ENCODE assay signal across 8 cellular contexts in the genomic region with DNA sequence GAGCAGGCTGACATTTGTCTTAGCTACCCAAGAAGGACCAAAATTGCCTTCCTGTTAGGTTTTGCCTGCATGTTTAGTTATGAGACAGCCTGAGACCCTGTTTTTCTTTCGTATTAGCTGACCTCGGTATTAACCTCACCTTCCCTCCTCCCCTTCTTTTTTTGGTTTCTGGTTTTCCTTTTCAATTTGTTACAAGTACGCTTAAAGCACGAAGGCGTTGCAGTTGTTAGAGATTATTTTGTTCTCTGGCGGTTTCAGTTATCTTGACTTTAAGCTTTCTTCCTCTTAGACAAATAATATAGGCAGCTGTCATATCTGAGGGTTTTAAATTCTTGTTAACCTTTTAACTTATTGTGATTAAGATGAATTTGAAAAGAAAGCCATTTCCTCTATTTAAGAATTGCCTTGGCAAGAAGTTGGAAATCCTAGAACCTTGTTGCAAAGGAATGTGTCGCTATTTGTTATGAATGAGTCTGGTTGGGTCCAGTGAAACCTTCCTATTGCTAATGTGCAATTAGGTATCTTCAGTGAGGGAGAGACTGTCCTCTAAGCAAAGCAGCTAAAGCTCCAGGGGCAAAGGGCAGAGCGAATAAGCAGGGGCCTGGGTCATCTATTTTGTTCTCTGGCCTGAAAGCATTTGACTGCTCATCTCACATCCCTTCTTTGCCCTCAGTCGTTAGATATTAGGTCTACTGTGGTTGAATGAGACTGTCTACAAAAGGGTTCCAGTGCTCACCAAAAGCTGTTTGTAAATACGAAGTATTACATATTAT. TPM values are rescaled to one million over a fixed set of nuclear protein-coding genes. Genes with fewer than 3 reads are reported as not detected.
DNase-seq lines count a peak whose midpoint lies in the region; ATAC-seq and TF ChIP-seq lines count a peak whose summit lies in the region.

No MANE protein-coding gene starts in this region.

- H2BK5ac ChIP-seq in IMR-90 (ENCODE audit: low read depth, low read length, poor library complexity, severe bottlenecking), result peak overlapping the region; percentile 53

- peak overlapping the region; percentile 7; the same call in 1 of the 2 replicates for H2BK120ac ChIP-seq in IMR-90 (ENCODE audit: low read depth, low read length)

- H3K9me1 ChIP-seq in IMR-90 (ENCODE audit: insufficient read depth, low read length), result peaks cover 20% of the 10 kb centered on the region

- no peaks in the 10 kb centered on the region for H3K9me3 ChIP-seq in BLaER1 treated with 17β-estradiol and CSF1 and Interleukin-3, amounts not matched to agents 10 nM and 100 nM (replicated peaks in 1 of 11)
- no peaks in the 10 kb centered on the region for H3K9me3 ChIP-seq in IMR-90 (ENCODE audit: control insufficient read depth, insufficient read depth, low read length)
- no peaks in the 10 kb centered on the region for H3K9me3 ChIP-seq in effector memory CD4-positive, alpha-beta T cell (ENCODE audit: control insufficient read depth, low read length)

- DNase-seq in IMR-90 (peak; percentile 20), NCI-H69 (lab: John Stamatoyannopoulos, UW) (no peak), COLO668 (lab: John Stamatoyannopoulos, UW; ENCODE audit: unreplicated experiment) (no peak), NCI-H1436 treated with DMSO at 0.1 percent for 48 hours (lab: John Stamatoyannopoulos, UW) (no peak)
- DNase-seq in effector memory CD4-positive, alpha-beta T cell, result no peak

- intact Hi-C loops in IMR-90 (cut with micrococcal nuclease), result loop anchor here (5.0 kb wide), 1 partner anchor 34 kb away; no protein-coding TSS in a partner anchor

- ATAC-seq in IMR-90 (ENCODE audit: low read depth) (no peak), HG02588 (IDR thresholded peaks at IDR 0.05; ENCODE audit: unreplicated experiment) (no peak)

- no peaks in the 10 kb centered on the region for H3K36me3 ChIP-seq in BLaER1 treated with 17β-estradiol and CSF1 and Interleukin-3, amounts not matched to agents 10 nM and 100 nM
- H3K36me3 ChIP-seq in IMR-90 (ENCODE audit: control insufficient read depth, insufficient read depth, low read length), result no peaks in the 10 kb centered on the region
- no peaks in the 10 kb centered on the region for H3K36me3 ChIP-seq in effector memory CD4-positive, alpha-beta T cell (ENCODE audit: control insufficient read depth, insufficient read depth, low read length)

- no peak overlapping the region; the same call in 1 of the 2 replicates for H3K56ac ChIP-seq in IMR-90 (ENCODE audit: extremely low read depth, insufficient read depth, low read length)

- peak overlapping the region; percentile 53; the same call in 1 of the 2 replicates for H2BK20ac ChIP-seq in IMR-90 (ENCODE audit: low read depth, low read length)

- no peaks in the 10 kb centered on the region for H3K27me3 ChIP-seq in BLaER1 treated with 17β-estradiol and CSF1 and Interleukin-3, amounts not matched to agents 10 nM and 100 nM
- no peaks in the 10 kb centered on the region for H3K27me3 ChIP-seq in IMR-90 (ENCODE audit: control insufficient read depth, insufficient read depth, low read length)
- H3K27me3 ChIP-seq in effector memory CD4-positive, alpha-beta T cell (replicated peaks; ENCODE audit: control insufficient read depth, insufficient read depth, low read length, poor library complexity, severe bottlenecking), result no peaks in the 10 kb centered on the region

- H2AK5ac ChIP-seq in IMR-90 (ENCODE audit: low read depth, low read length), result peak overlapping the region; percentile 66

- no peak for TF ChIP-seq CTCF in IMR-90 (conservative IDR thresholded peaks at IDR 0.05; ENCODE audit: low read depth, low read length)

- H2BK15ac ChIP-seq in IMR-90 (ENCODE audit: low read depth, low read length), result 0 out of 3 replicates have a peak overlapping the region, but pooled peaks have one; percentile 46

- H3K4me3 ChIP-seq in BLaER1 treated with 17β-estradiol and CSF1 and Interleukin-3, amounts not matched to agents 10 nM and 100 nM, result peak overlapping the region in 1 of 10 experiments; percentile 3; a peak in 2 of 20 replicates
- H3K4me3 ChIP-seq in IMR-90 (ENCODE audit: insufficient read depth, low read depth, low read length), result no peak overlapping the region
- peak overlapping the region; percentile 15 for H3K4me3 ChIP-seq in effector memory CD4-positive, alpha-beta T cell (ENCODE audit: insufficient read depth, low read depth, low read length, poor library complexity, severe bottlenecking)

- H3K9ac ChIP-seq in BLaER1 treated with 17β-estradiol and CSF1 and Interleukin-3, amounts not matched to agents 10 nM and 100 nM, result peak overlapping the region in 6 of 11 experiments; percentile 7 to 48 (median 28); a peak in 9 of 22 replicates
- H3K9ac ChIP-seq in IMR-90 (ENCODE audit: low read depth, low read length), result no peak overlapping the region

- TF ChIP-seq POLR2A in GM19099 (IDR thresholded peaks at IDR 0.05; ENCODE audit: extremely low read depth, insufficient read length, low read depth) (peak; percentile 38), IMR-90 (IDR thresholded peaks at IDR 0.05; ENCODE audit: low read depth, low read length) (no peak)

- in situ Hi-C loops in IMR-90 (cut with MboI; ENCODE audit: low sequenced_read_pairs), result no loop called here

- H3K4ac ChIP-seq in IMR-90 (ENCODE audit: low read depth, low read length), result peak overlapping the region; percentile 58

- H3K23ac ChIP-seq in IMR-90 (ENCODE audit: low read depth, low read length), result peak overlapping the region; percentile 31; the same call in 1 of the 2 replicates

- 0 out of 2 replicates have a peak overlapping the region, but pooled peaks have one; percentile 51 for H4K91ac ChIP-seq in IMR-90 (ENCODE audit: insufficient read depth, low read depth, low read length)

- H3K14ac ChIP-seq in IMR-90 (replicated peaks; ENCODE audit: low read depth, low read length), result peak overlapping the region; percentile 19

- peak overlapping the region; percentile 57; the same call in 1 of the 2 replicates for H3K18ac ChIP-seq in IMR-90 (ENCODE audit: low read depth, low read length)

- WGBS in IMR-90 (ENCODE audit: extremely low coverage in 2 of 2, insufficient read length in 1 of 2), 2 experiments, result 20% methylated on average over 1 of the region's 10 CpGs; no CpG with 5 or more reads in 1 of the 2 experiments

- CTCF ChIA-PET in IMR-90 (lab: Yijun Ruan, JAX), result interaction anchor here (0.9 kb wide), 1 partner anchor 107 kb away, joined by 3 read pairs; no protein-coding TSS in a partner anchor

- POLR2A ChIA-PET in IMR-90 (lab: Charles Lee; ENCODE audit: unreplicated experiment), result interaction anchor here (0.7 kb wide), 1 partner anchor 11 kb away, joined by 3 read pairs; no protein-coding TSS in a partner anchor

- no peak overlapping the region for H4K5ac ChIP-seq in IMR-90 (ENCODE audit: low read depth, low read length)

- H3K79me1 ChIP-seq in IMR-90 (ENCODE audit: low read depth in 1 of 2, low read length in 2 of 2), result peaks cover 33 to 75% of the 10 kb centered on the region in 2 experiments

- H3K4me1 ChIP-seq in BLaER1 treated with 17β-estradiol and CSF1 and Interleukin-3, amounts not matched to agents 10 nM and 100 nM, result peaks cover 55 to 71% (median 64%) of the 10 kb centered on the region in 10 experiments
- peaks cover 26% of the 10 kb centered on the region for H3K4me1 ChIP-seq in IMR-90 (ENCODE audit: control insufficient read depth, insufficient read depth, low read length)
- peaks cover 78% of the 10 kb centered on the region for H3K4me1 ChIP-seq in effector memory CD4-positive, alpha-beta T cell (ENCODE audit: control insufficient read depth, insufficient read depth, low read length, poor library complexity, severe bottlenecking)

- no peak overlapping the region; a peak in 1 of 4 replicates for H4K8ac ChIP-seq in IMR-90 (ENCODE audit: low read depth in 2 of 2, low read length in 2 of 2)

- no TSS peak for BruUV-seq in IMR-90 (replicated peaks; lab: Mats Ljungman, UMichigan)

- peak overlapping the region; percentile 42 to 84 (median 77) for H3K4me2 ChIP-seq in BLaER1 treated with 17β-estradiol and CSF1 and Interleukin-3, amounts not matched to agents 10 nM and 100 nM
- H3K4me2 ChIP-seq in IMR-90 (ENCODE audit: low read depth, low read length), result no peak overlapping the region

- H2AFZ ChIP-seq in IMR-90 (replicated peaks; ENCODE audit: low read length, poor library complexity), result no peak overlapping the region

- dilution Hi-C loops in IMR-90 (cut with HindIII; ENCODE audit: low sequenced_read_pairs, unreplicated experiment), result no loop called here

- H3K27ac ChIP-seq in BLaER1 treated with 17β-estradiol and CSF1 and Interleukin-3, amounts not matched to agents 10 nM and 100 nM, result peak overlapping the region in 2 of 11 experiments; percentile 12 to 17; a peak in 1 of 22 replicates
- no peak overlapping the region for H3K27ac ChIP-seq in IMR-90 (ENCODE audit: insufficient read depth, low read length)
- peak overlapping the region; percentile 57 for H3K27ac ChIP-seq in effector memory CD4-positive, alpha-beta T cell (ENCODE audit: insufficient read depth, low read length, poor library complexity, severe bottlenecking)

- TF ChIP-seq RAD21 in IMR-90 (IDR thresholded peaks at IDR 0.05; ENCODE audit: low read length), result no peak

- H4K20me1 ChIP-seq in BLaER1 treated with 17β-estradiol and CSF1 and Interleukin-3, amounts not matched to agents 10 nM and 100 nM, result peaks cover 12 to 99% (median 35%) of the 10 kb centered on the region in 11 experiments; a peak in 17 of 22 replicates
- peaks cover 24% of the 10 kb centered on the region for H4K20me1 ChIP-seq in IMR-90 (ENCODE audit: insufficient read depth, low read length)

- H2AK9ac ChIP-seq in IMR-90 (replicated peaks; ENCODE audit: low read depth, low read length, poor library complexity), result no peak overlapping the region

TF ChIP-seq in IMR-90, 13 proteins besides CTCF, POLR2A, EP300 and RAD21 (continues in another document):
- no peak for TF ChIP-seq USF2 (IDR thresholded peaks at IDR 0.05; ENCODE audit: low read depth, low read length)
- TF ChIP-seq MAFK (IDR thresholded peaks at IDR 0.05; ENCODE audit: low read depth, low read length), result no peak
- no peak for TF ChIP-seq RCOR1 (IDR thresholded peaks at IDR 0.05; ENCODE audit: insufficient replicate concordance, low read length)
- TF ChIP-seq MXI1 (IDR thresholded peaks at IDR 0.05; ENCODE audit: borderline replicate concordance, low read depth, low read length), result no peak
- TF ChIP-seq CEBPB (IDR thresholded peaks at IDR 0.05; ENCODE audit: low read depth, low read length), result no peak
- TF ChIP-seq SMC3 (IDR thresholded peaks at IDR 0.05; ENCODE audit: low read depth, low read length), result no peak
- TF ChIP-seq FOS (IDR thresholded peaks at IDR 0.05; ENCODE audit: low read depth, low read length), result no peak

RNA-seq across cellular contexts. Expression of gene PACS1, which starts 45.8 kb away (rescaled TPM):
- total RNA-seq in IMR-90 (2012; rRNA removed), result 7.3 and 8.6 TPM in 2 replicates
- 29.0 and 32.0 TPM in 2 replicates for polyA plus RNA-seq in IMR-90 (2012; rRNA removed)
- polyA plus RNA-seq in IMR-90 (2012; cell fraction: cytosol; rRNA removed), result 22.7 and 37.8 TPM in 2 replicates
- 54.0 and 75.8 TPM in 2 replicates for polyA plus RNA-seq in IMR-90 (2012; cell fraction: nucleus; rRNA removed; ENCODE audit: low replicate concordance)
